In the genomic region with DNA sequence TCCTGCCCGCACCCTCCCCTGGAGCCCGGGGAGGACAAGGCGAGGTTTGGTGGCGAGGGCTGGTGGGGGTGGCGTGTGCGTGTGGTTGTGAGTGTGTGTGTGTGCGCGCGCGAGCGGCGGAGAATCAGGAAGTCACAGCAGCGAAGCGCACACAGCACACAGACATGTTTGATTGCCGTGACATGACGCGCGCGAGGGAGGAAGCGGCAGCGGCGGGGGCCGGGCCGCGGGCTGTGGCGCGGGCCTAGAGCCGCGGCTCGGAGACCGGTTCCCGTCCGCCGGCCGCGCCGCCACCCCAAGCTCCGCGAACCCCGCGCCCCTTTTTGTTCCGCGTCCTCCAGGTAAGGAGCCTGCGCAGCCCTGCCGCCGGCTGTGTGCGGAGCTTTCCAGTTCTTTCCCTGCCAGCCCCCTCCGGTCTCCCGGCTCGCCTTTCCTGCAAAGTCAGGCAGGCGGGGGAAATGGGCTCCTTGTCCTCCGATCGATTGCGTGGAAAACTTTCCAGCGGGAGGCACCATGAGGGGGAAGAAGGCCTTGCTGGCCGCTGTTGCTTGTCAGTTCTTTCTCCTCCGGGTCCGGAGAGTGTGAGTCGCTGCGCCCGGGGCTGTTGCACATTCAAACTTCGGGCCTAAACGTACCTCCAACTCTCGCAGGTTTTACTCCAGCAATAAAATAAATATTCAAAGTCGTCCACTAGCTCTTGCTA, we compare ENCODE assay signal across 8 cellular contexts. TPM values are rescaled to one million over a fixed set of nuclear protein-coding genes. Genes with fewer than 3 reads are reported as not detected.
DNase-seq lines count a peak whose midpoint lies in the region; ATAC-seq, FAIRE-seq and TF ChIP-seq lines count a peak whose summit lies in the region.

No MANE protein-coding gene starts in this region.

- 0% methylated on average over 4 of the region's 65 CpGs for WGBS in HepG2 (ENCODE audit: low lambda C conversion rate)

- peaks cover 29% of the 10 kb centered on the region for H3K79me2 ChIP-seq in HepG2 (ENCODE audit: insufficient read depth, low read length)

- no peak for FAIRE-seq in HepG2 (lab: Jason Lieb, UNC)

- in situ Hi-C loops in HepG2 (cut with HindIII; ENCODE audit: extremely low pct_ligation_motif_present, low pct_unique_long_range_greater_than_20kb): loop anchor here (25.0 kb wide), 1 partner anchor 820 kb away; the partner anchor contains the start of gene PUM3

- no peak for TF ChIP-seq EP300 in HepG2 (IDR thresholded peaks at IDR 0.05; ENCODE audit: low read depth in 2 of 2, low read length in 2 of 2)
- TF ChIP-seq EP300 in HepG2 (CRISPR knock-in tag; IDR thresholded peaks at IDR 0.05; ENCODE audit: borderline replicate concordance): no peak

- intact Hi-C loops in dendritic cell treated with granulocyte-macrophage colony-stimulating factor and Interleukin-4, amounts not matched to agents 40 ng/mL and 50 ng/mL, for 4 days (cut with micrococcal nuclease): loop anchor here (5.0 kb wide), 2 partner anchors 140 to 825 kb away; partner anchors contain the start of gene PUM3
- intact Hi-C loops in HepG2 (cut with micrococcal nuclease; ENCODE audit: unreplicated experiment): loop anchor here (5.0 kb wide), 1 partner anchor 50 kb away; no protein-coding TSS in a partner anchor

- DNase-seq in DMS79 treated with DMSO at 0.1 percent for 48 hours (lab: John Stamatoyannopoulos, UW) (peak; percentile 33), DMS79 (lab: John Stamatoyannopoulos, UW) (no peak), NCI-H2196 treated with DMSO at 0.1 percent for 48 hours (lab: John Stamatoyannopoulos, UW; ENCODE audit: unreplicated experiment) (peak; percentile 58), HepG2 (ENCODE audit: low spot score) (peak; percentile 20)
- DNase-seq in activated CD4-positive, alpha-beta T cell treated with anti-CD3 and anti-CD28 coated beads, Interleukin-2, amount 50 U/mL, for 4 hours: peak; percentile 73 to 74
- DNase-seq in stimulated activated CD4-positive, alpha-beta T cell treated with anti-CD3 and anti-CD28 coated beads, Interleukin-2, amount 100 ng/mL, for 48 hours: peak; percentile 51 to 57

- H3K36me3 Mint-ChIP-seq in dendritic cell treated with granulocyte-macrophage colony-stimulating factor and Interleukin-4, amounts not matched to agents 40 ng/mL and 50 ng/mL, for 4 days (ENCODE audit: low read depth): peaks cover 43% of the 10 kb centered on the region

- H3K4me1 ChIP-seq in HepG2 (ENCODE audit: insufficient read depth, low read length): peaks cover 19% of the 10 kb centered on the region

- ATAC-seq in HG02642 (IDR thresholded peaks at IDR 0.05; ENCODE audit: poor library complexity, unreplicated experiment): peak; percentile 31
- peak; percentile 8 for ATAC-seq in HepG2

- peaks cover 0 to 12% of the 10 kb centered on the region in 2 experiments; a peak in 3 of 5 replicates for H3K27me3 ChIP-seq in HepG2 (ENCODE audit: control insufficient read depth in 1 of 2, insufficient read depth in 2 of 2, low read length in 2 of 2)

- no TSS peak for BruUV-seq in HepG2 (replicated peaks; lab: Mats Ljungman, UMichigan)

- H4K20me1 ChIP-seq in HepG2 (ENCODE audit: insufficient read depth, low read length): no peaks in the 10 kb centered on the region

- POLR2A ChIA-PET in HepG2 (lab: Yijun Ruan, JAX): no interaction called here

- H3K9me3 ChIP-seq in HepG2 (ENCODE audit: low read length): no peaks in the 10 kb centered on the region

- no peaks in the 10 kb centered on the region for H3K36me3 ChIP-seq in HepG2 (replicated peaks in 1 of 2; ENCODE audit: control insufficient read depth in 1 of 2, insufficient read depth in 2 of 2, low read length in 2 of 2)

- H3K27ac Mint-ChIP-seq in dendritic cell treated with granulocyte-macrophage colony-stimulating factor and Interleukin-4, amounts not matched to agents 40 ng/mL and 50 ng/mL, for 4 days: peak overlapping the region; percentile 96

- CTCF ChIA-PET in HepG2 (lab: Yijun Ruan, JAX; ENCODE audit: low intra/inter-chr PET ratio, low total read pairs): no interaction called here

- peaks cover 21% of the 10 kb centered on the region for H3K4me1 Mint-ChIP-seq in dendritic cell treated with granulocyte-macrophage colony-stimulating factor and Interleukin-4, amounts not matched to agents 40 ng/mL and 50 ng/mL, for 4 days (ENCODE audit: low read depth)

- peak overlapping the region; percentile 60 for H3K27ac ChIP-seq in HepG2 (ENCODE audit: extremely low read length, insufficient read depth, low read length)

- H3K9me3 Mint-ChIP-seq in dendritic cell treated with granulocyte-macrophage colony-stimulating factor and Interleukin-4, amounts not matched to agents 40 ng/mL and 50 ng/mL, for 4 days: no peaks in the 10 kb centered on the region

- TF ChIP-seq POLR2A in HepG2 (IDR thresholded peaks at IDR 0.05; ENCODE audit: insufficient read depth in 1 of 2, low read depth in 2 of 2, low read length in 2 of 2): 0 out of 4 replicates have a peak, but pooled peaks of 1 of the 2 experiments have one; percentile 16

- H3K4me3 Mint-ChIP-seq in dendritic cell treated with granulocyte-macrophage colony-stimulating factor and Interleukin-4, amounts not matched to agents 40 ng/mL and 50 ng/mL, for 4 days: peak overlapping the region; percentile 94

- no peak overlapping the region for H2AFZ ChIP-seq in HepG2 (ENCODE audit: low read length)

- H3K9ac ChIP-seq in HepG2 (ENCODE audit: insufficient read depth, low read depth, low read length): peak overlapping the region; percentile 68

- peak overlapping the region; percentile 76 to 84 (median 84) for H3K4me3 ChIP-seq in HepG2 (replicated peaks in 1 of 3; ENCODE audit: insufficient read depth in 1 of 3, low read depth in 2 of 3, low read length in 3 of 3)

- TF ChIP-seq CTCF in HepG2 (CRISPR knock-in tag; IDR thresholded peaks at IDR 0.05): no peak

- peak overlapping the region; percentile 93 for H3K4me2 ChIP-seq in HepG2 (ENCODE audit: low read depth, low read length)

- H3K27me3 Mint-ChIP-seq in dendritic cell treated with granulocyte-macrophage colony-stimulating factor and Interleukin-4, amounts not matched to agents 40 ng/mL and 50 ng/mL, for 4 days: no peaks in the 10 kb centered on the region

- TF ChIP-seq RAD21 in HepG2 (CRISPR knock-in tag; IDR thresholded peaks at IDR 0.05): no peak

TF ChIP-seq in HepG2, 621 proteins besides CTCF, POLR2A, EP300 and RAD21 (continues in another document):
- TF ChIP-seq, protein P1, sequence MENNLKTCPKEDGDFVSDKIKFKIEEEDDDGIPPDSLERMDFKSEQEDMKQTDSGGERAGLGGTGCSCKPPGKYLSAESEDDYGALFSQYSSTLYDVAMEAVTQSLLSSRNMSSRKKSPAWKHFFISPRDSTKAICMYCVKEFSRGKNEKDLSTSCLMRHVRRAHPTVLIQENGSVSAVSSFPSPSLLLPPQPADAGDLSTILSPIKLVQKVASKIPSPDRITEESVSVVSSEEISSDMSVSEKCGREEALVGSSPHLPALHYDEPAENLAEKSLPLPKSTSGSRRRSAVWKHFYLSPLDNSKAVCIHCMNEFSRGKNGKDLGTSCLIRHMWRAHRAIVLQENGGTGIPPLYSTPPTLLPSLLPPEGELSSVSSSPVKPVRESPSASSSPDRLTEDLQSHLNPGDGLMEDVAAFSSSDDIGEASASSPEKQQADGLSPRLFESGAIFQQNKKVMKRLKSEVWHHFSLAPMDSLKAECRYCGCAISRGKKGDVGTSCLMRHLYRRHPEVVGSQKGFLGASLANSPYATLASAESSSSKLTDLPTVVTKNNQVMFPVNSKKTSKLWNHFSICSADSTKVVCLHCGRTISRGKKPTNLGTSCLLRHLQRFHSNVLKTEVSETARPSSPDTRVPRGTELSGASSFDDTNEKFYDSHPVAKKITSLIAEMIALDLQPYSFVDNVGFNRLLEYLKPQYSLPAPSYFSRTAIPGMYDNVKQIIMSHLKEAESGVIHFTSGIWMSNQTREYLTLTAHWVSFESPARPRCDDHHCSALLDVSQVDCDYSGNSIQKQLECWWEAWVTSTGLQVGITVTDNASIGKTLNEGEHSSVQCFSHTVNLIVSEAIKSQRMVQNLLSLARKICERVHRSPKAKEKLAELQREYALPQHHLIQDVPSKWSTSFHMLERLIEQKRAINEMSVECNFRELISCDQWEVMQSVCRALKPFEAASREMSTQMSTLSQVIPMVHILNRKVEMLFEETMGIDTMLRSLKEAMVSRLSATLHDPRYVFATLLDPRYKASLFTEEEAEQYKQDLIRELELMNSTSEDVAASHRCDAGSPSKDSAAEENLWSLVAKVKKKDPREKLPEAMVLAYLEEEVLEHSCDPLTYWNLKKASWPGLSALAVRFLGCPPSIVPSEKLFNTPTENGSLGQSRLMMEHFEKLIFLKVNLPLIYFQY (CRISPR knock-in tag; IDR thresholded peaks at IDR 0.05; ENCODE audit: borderline replicate concordance): 0 out of 2 replicates have a peak, but pooled peaks have one; percentile 23
- TF ChIP-seq, protein P2, sequence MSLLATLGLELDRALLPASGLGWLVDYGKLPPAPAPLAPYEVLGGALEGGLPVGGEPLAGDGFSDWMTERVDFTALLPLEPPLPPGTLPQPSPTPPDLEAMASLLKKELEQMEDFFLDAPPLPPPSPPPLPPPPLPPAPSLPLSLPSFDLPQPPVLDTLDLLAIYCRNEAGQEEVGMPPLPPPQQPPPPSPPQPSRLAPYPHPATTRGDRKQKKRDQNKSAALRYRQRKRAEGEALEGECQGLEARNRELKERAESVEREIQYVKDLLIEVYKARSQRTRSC (CRISPR knock-in tag; IDR thresholded peaks at IDR 0.05; ENCODE audit: low read depth): no peak

RNA-seq across cellular contexts. Expression of gene SMARCA2, which starts 2.5 kb away (rescaled TPM):
- 23.7 and 35.5 TPM in 2 replicates for total RNA-seq in HepG2 (2016; rRNA removed; fragmentation: Illumina TruSeq; extraction: Trizol)
- total RNA-seq in HepG2 (2016; cell fraction: cytosol; rRNA removed; fragmentation: Illumina TruSeq; extraction: Trizol; ENCODE audit: low read depth): 7.6 and 9.4 TPM in 2 replicates
- 22.4 and 29.1 TPM in 2 replicates for total RNA-seq in HepG2 (2016; cell fraction: insoluble cytoplasmic fraction; rRNA removed; fragmentation: Illumina TruSeq; extraction: Trizol)
- 12.8 and 13.5 TPM in 2 replicates for total RNA-seq in HepG2 (2016; cell fraction: membrane; rRNA removed; fragmentation: Illumina TruSeq; extraction: Trizol)
- total RNA-seq in HepG2 (2016; cell fraction: nucleus; rRNA removed; fragmentation: Illumina TruSeq; extraction: Trizol): 40.2 and 47.8 TPM in 2 replicates
- polyA plus RNA-seq in HepG2 (2011; rRNA removed): 22.5 and 24.7 TPM in 2 replicates
- polyA plus RNA-seq in HepG2 (2011; cell fraction: cytosol; rRNA removed): 14.4 and 15.9 TPM in 2 replicates
- 23.7 and 25.6 TPM in 2 replicates for polyA plus RNA-seq in HepG2 (2011; cell fraction: nucleus; rRNA removed)
- 15.0 and 16.7 TPM in 2 replicates for polyA plus RNA-seq in HepG2 (2012)
- 1.1 and 1.4 TPM in 2 replicates for polyA plus RNA-seq in HepG2 (2016; cell fraction: cytosol; fragmentation: Illumina TruSeq; extraction: Trizol; ENCODE audit: low read depth)
- polyA plus RNA-seq in HepG2 (2016; cell fraction: insoluble cytoplasmic fraction; fragmentation: Illumina TruSeq; extraction: Trizol; ENCODE audit: low read depth): 25.9 and 26.3 TPM in 2 replicates
- polyA plus RNA-seq in HepG2 (2016; cell fraction: membrane; fragmentation: Illumina TruSeq; extraction: Trizol; ENCODE audit: low read depth): 3.6 and 5.2 TPM in 2 replicates
- 29.0 and 30.2 TPM in 2 replicates for polyA plus RNA-seq in HepG2 (2016; cell fraction: nucleus; fragmentation: Illumina TruSeq; extraction: Trizol; ENCODE audit: insufficient read depth, low read depth)
- 93.2 and 190 TPM in 2 replicates for polyA minus RNA-seq in HepG2 (2011; rRNA and poly(A)+ RNA removed; ENCODE audit: low replicate concordance)
- polyA minus RNA-seq in HepG2 (2011; cell fraction: cytosol; rRNA and poly(A)+ RNA removed): 18.9 and 25.9 TPM in 2 replicates
- 94.9 and 103 TPM in 2 replicates for polyA minus RNA-seq in HepG2 (2011; cell fraction: nucleus; rRNA and poly(A)+ RNA removed)
